15 cellular contexts compared by ENCODE assay signal in genomic region chr15:29451201-29451781, GRCh38.
DNase-seq lines count a peak whose midpoint lies in the region; ATAC-seq, FAIRE-seq and TF ChIP-seq lines count a peak whose summit lies in the region.
"Had no signal": no experiment of that assay in that cellular context is flagged by ENCODE, and none has a peak within 500 bp of the region (broad histone marks: within the 10 kb centered on the region; RNA-seq: fewer than 3 reads in every experiment).

No MANE protein-coding gene starts in this region.

- H3K27ac Mint-ChIP-seq in H9 = no peak overlapping the region
- H3K27ac Mint-ChIP-seq in WTC11 = no peak overlapping the region
- H3K27ac Mint-ChIP-seq in activated CD8-positive, alpha-beta T cell treated with anti-CD3 and anti-CD28 coated beads, Interleukin-2, amount 10 ng/mL, durations not matched to agents 7 days and 5 days = no peak overlapping the region
- H3K27ac Mint-ChIP-seq: T-helper 2 cell treated with Interferon-gamma antibody and Interleukin-4, amounts not matched to agents 5 μg/mL and 100 μg/mL, for 36 hours had no signal

- no peak overlapping the region for H3K4me3 Mint-ChIP-seq in H9
- H3K4me3 Mint-ChIP-seq in WTC11 = no peak overlapping the region
- no peak overlapping the region for H3K4me3 Mint-ChIP-seq in activated CD8-positive, alpha-beta T cell treated with anti-CD3 and anti-CD28 coated beads, Interleukin-2, amount 10 ng/mL, durations not matched to agents 7 days and 5 days
- H3K4me3 Mint-ChIP-seq: T-helper 2 cell treated with Interferon-gamma antibody and Interleukin-4, amounts not matched to agents 5 μg/mL and 100 μg/mL, for 36 hours had no signal

- intact Hi-C loops in kidney (cut with DNase I) = no loop called here

- H3K9me3 ChIP-seq in A549 (no peaks in the 10 kb centered on the region), H9 (ENCODE audit: control insufficient read depth, low read depth, low read length) (no peaks in the 10 kb centered on the region), kidney (ENCODE audit: control insufficient read depth in 1 of 2, low read length in 2 of 2) (no peaks in the 10 kb centered on the region)
- H3K9me3 ChIP-seq: esophagus muscularis mucosa, pancreas had no signal

- H3T11ph ChIP-seq in H9 (ENCODE audit: low read length) = no peak overlapping the region

- CTCF ChIA-PET in A549 (lab: Yijun Ruan, JAX) (interaction anchor here (0.6 to 1.9 kb wide), 11 partner anchors 11 to 592 kb away, joined by 3 to 10 read pairs (median 4); no protein-coding TSS in a partner anchor), WTC11 (lab: Charles Lee) (interaction anchor here (0.5 to 2.1 kb wide), 25 partner anchors 10 to 326 kb away, joined by 3 to 37 read pairs (median 4); a partner anchor contains a TSS)
- CTCF ChIA-PET in activated CD8-positive, alpha-beta T cell treated with anti-CD3 and anti-CD28 coated beads, Interleukin-2, amount 10 ng/mL, durations not matched to agents 7 days and 5 days (lab: Charles Lee) = no interaction called here

- no peaks in the 10 kb centered on the region for H3K23me2 ChIP-seq in H9 (ENCODE audit: insufficient read length, low read depth, low read length, poor library complexity, severe bottlenecking)

- H2BK12ac ChIP-seq in H9 (ENCODE audit: insufficient read length, low read depth, low read length) = no peak overlapping the region

- no peaks in the 10 kb centered on the region for H3K79me2 ChIP-seq in H9 (ENCODE audit: insufficient read depth, low read length)

- no peaks in the 10 kb centered on the region for H3K36me3 ChIP-seq in kidney (ENCODE audit: control insufficient read depth in 1 of 2, insufficient read depth in 2 of 2, low read length in 2 of 2)
- H3K36me3 ChIP-seq: esophagus muscularis mucosa, pancreas had no signal

- H2AFZ ChIP-seq in H9 (ENCODE audit: low read length) = no peak overlapping the region

- POLR2A ChIA-PET in A549 (lab: Yijun Ruan, JAX) (interaction anchor here (0.5 kb wide), 1 partner anchor 100 kb away, joined by 3 read pairs; no protein-coding TSS in a partner anchor), WTC11 (lab: Charles Lee) (no interaction called here)
- POLR2A ChIA-PET in activated CD8-positive, alpha-beta T cell treated with anti-CD3 and anti-CD28 coated beads, Interleukin-2, amount 10 ng/mL, durations not matched to agents 7 days and 5 days (lab: Charles Lee) = no interaction called here

- FAIRE-seq in A549 (lab: Jason Lieb, UNC) (no peak), kidney (lab: Jason Lieb, UNC) (no peak)
- FAIRE-seq: pancreas had no signal

- H4K8ac ChIP-seq in H9 (replicated peaks; ENCODE audit: insufficient read length, low read depth, low read length) = no peak overlapping the region

- WGBS in A549 (ENCODE audit: missing lambda C conversion rate) = 14% methylated on average over 18 of the region's 18 CpGs
- no CpG with 5 or more reads among the region's 18 CpGs for WGBS in H9 (ENCODE audit: extremely low coverage, insufficient read length, low lambda C conversion rate)

- no peak overlapping the region for H3K23ac ChIP-seq in H9 (ENCODE audit: insufficient read length, low read depth, low read length)

- no peak overlapping the region for H2BK15ac ChIP-seq in H9 (ENCODE audit: low read depth, low read length)

- H3K27me3 ChIP-seq in H9 (ENCODE audit: insufficient read depth, low read length) = no peaks in the 10 kb centered on the region
- H3K27me3 ChIP-seq: pancreas had no signal

- H3K9me3 Mint-ChIP-seq in H9 (peaks cover 2 to 3% of the 10 kb centered on the region in 2 experiments; a peak in 2 of 5 replicates), WTC11 (peaks cover 9% of the 10 kb centered on the region; the same call in 1 of the 2 replicates)
- no peaks in the 10 kb centered on the region for H3K9me3 Mint-ChIP-seq in activated CD8-positive, alpha-beta T cell treated with anti-CD3 and anti-CD28 coated beads, Interleukin-2, amount 10 ng/mL, durations not matched to agents 7 days and 5 days (ENCODE audit: insufficient read depth)
- H3K9me3 Mint-ChIP-seq: T-helper 2 cell treated with Interferon-gamma antibody and Interleukin-4, amounts not matched to agents 5 μg/mL and 100 μg/mL, for 36 hours had no signal

- peak; percentile 43 to 44 for DNase-seq in A549 (ENCODE audit: low read depth in 1 of 2, low spot score in 1 of 2)
- DNase-seq in H9 = peak; percentile 75
- peak; percentile 58 for DNase-seq in WTC11 (ENCODE audit: low spot score)
- no peak for DNase-seq in kidney
- DNase-seq in NCI-H226 = no peak
- DNase-seq in putamen (ENCODE audit: low spot score) = no peak
- no peak for DNase-seq in hepatic stellate cell (ENCODE audit: low spot score)
- DNase-seq in activated CD8-positive, alpha-beta T cell treated with anti-CD3 and anti-CD28 coated beads, Interleukin-2, amount 10 ng/mL, durations not matched to agents 7 days and 5 days = no peak
- DNase-seq: anterior cingulate cortex; left colon; pancreas; stimulated activated CD4-positive, alpha-beta T cell treated with anti-CD3 and anti-CD28 coated beads, Interleukin-4, amount 100 ng/mL, for 4 hours had no signal

- no peak overlapping the region for H2BK120ac ChIP-seq in H9 (ENCODE audit: low read depth, low read length, poor library complexity, severe bottlenecking)

- no peak overlapping the region for H3K14ac ChIP-seq in H9 (ENCODE audit: insufficient read depth, low read length)

- H3K4ac ChIP-seq in H9 (ENCODE audit: low read depth, low read length) = no peak overlapping the region

- no peak overlapping the region for H3K56ac ChIP-seq in H9 (ENCODE audit: insufficient read length, low read depth, low read length)

- H4K91ac ChIP-seq in H9 (ENCODE audit: insufficient read length, low read depth, low read length) = no peak overlapping the region

- H3K4me3 ChIP-seq in A549 (no peak overlapping the region), kidney (ENCODE audit: low read length in 2 of 2) (no peak overlapping the region)
- H3K4me3 ChIP-seq: esophagus muscularis mucosa, pancreas had no signal

- no peak overlapping the region for H3K18ac ChIP-seq in H9 (ENCODE audit: insufficient read length, low read depth, low read length)

- H3K4me1 Mint-ChIP-seq in H9 (peaks cover 14 to 18% of the 10 kb centered on the region in 2 experiments), WTC11 (peaks cover 32% of the 10 kb centered on the region)
- H3K4me1 Mint-ChIP-seq in activated CD8-positive, alpha-beta T cell treated with anti-CD3 and anti-CD28 coated beads, Interleukin-2, amount 10 ng/mL, durations not matched to agents 7 days and 5 days (ENCODE audit: low read depth) = peaks cover 19% of the 10 kb centered on the region

- no peak overlapping the region for H3K9ac ChIP-seq in H9 (ENCODE audit: extremely low read depth, insufficient read length, low read length)
- H3K9ac ChIP-seq in kidney (ENCODE audit: low read length in 2 of 2) = no peak overlapping the region

- no peaks in the 10 kb centered on the region for H4K20me1 ChIP-seq in H9 (ENCODE audit: control insufficient read depth, insufficient read depth, insufficient read length)

- no peak overlapping the region for H2AK5ac ChIP-seq in H9 (ENCODE audit: insufficient read length, low read length)

- no peak overlapping the region for H3K4me2 ChIP-seq in A549
- H3K4me2 ChIP-seq in H9 (ENCODE audit: insufficient read depth, insufficient read length, low read length) = no peak overlapping the region

- no peak for TF ChIP-seq POLR2A in A549 (IDR thresholded peaks at IDR 0.05; ENCODE audit: low read length)

- H3K27ac ChIP-seq in A549 = no peak overlapping the region
- H3K27ac ChIP-seq in H9 (ENCODE audit: insufficient read length, low read depth, low read length) = no peak overlapping the region
- H3K27ac ChIP-seq in kidney (ENCODE audit: low read depth in 2 of 2, low read length in 2 of 2) = no peak overlapping the region
- H3K27ac ChIP-seq: C4-2B, esophagus muscularis mucosa, pancreas had no signal

- H2BK5ac ChIP-seq in H9 (ENCODE audit: insufficient read length, low read length) = no peak overlapping the region

- H2BK20ac ChIP-seq in H9 (ENCODE audit: low read depth, low read length, poor library complexity, severe bottlenecking) = no peak overlapping the region

- H3K79me1 ChIP-seq in H9 (ENCODE audit: insufficient read depth, low read depth, low read length, poor library complexity, severe bottlenecking) = no peaks in the 10 kb centered on the region

- TF ChIP-seq RAD21 in A549 (conservative IDR thresholded peaks at IDR 0.05 in 1 of 2, IDR thresholded peaks at IDR 0.05 in 1 of 2) = peak; percentile 52 to 62

- TF ChIP-seq CTCF in A549 (IDR thresholded peaks at IDR 0.05) (peak; percentile 45), H9 (conservative IDR thresholded peaks at IDR 0.05) (peak; percentile 60), WTC11 (IDR thresholded peaks at IDR 0.05) (no peak), kidney (IDR thresholded peaks at IDR 0.05; ENCODE audit: borderline replicate concordance, extremely low read depth, insufficient read depth) (peak; percentile 7)

- ATAC-seq in A549 = peak; percentile 92 to 97
- ATAC-seq in WTC11 = peak; percentile 87
- no peak for ATAC-seq in activated CD8-positive, alpha-beta T cell treated with anti-CD3 and anti-CD28 coated beads, Interleukin-2, amount 10 ng/mL, durations not matched to agents 7 days and 5 days
- ATAC-seq: left colon had no signal

- TF ChIP-seq EP300 in A549 (IDR thresholded peaks at IDR 0.05) = no peak

- H3K27me3 Mint-ChIP-seq in H9 (ENCODE audit: low read depth) (no peaks in the 10 kb centered on the region; the same call in 1 of the 2 replicates), WTC11 (ENCODE audit: low read depth) (no peaks in the 10 kb centered on the region)
- peaks cover 3% of the 10 kb centered on the region for H3K27me3 Mint-ChIP-seq in activated CD8-positive, alpha-beta T cell treated with anti-CD3 and anti-CD28 coated beads, Interleukin-2, amount 10 ng/mL, durations not matched to agents 7 days and 5 days (ENCODE audit: low read depth)

- H3K36me3 Mint-ChIP-seq in H9 (ENCODE audit: insufficient read depth in 1 of 3, low read depth in 3 of 3) (peaks cover 0 to 4% (median 2%) of the 10 kb centered on the region in 3 experiments; a peak in 3 of 7 replicates), WTC11 (peaks cover 3% of the 10 kb centered on the region; the same call in 1 of the 2 replicates)
- H3K36me3 Mint-ChIP-seq in activated CD8-positive, alpha-beta T cell treated with anti-CD3 and anti-CD28 coated beads, Interleukin-2, amount 10 ng/mL, durations not matched to agents 7 days and 5 days (ENCODE audit: low read depth) = no peaks in the 10 kb centered on the region

- no peak overlapping the region for H4K5ac ChIP-seq in H9 (ENCODE audit: insufficient read length, low read depth, low read length)

- H3K4me1 ChIP-seq in A549 = no peaks in the 10 kb centered on the region
- H3K4me1 ChIP-seq in H9 (ENCODE audit: insufficient read depth, low read length) = peaks cover 3% of the 10 kb centered on the region; the same call in 1 of the 2 replicates
- no peaks in the 10 kb centered on the region for H3K4me1 ChIP-seq in kidney (ENCODE audit: control insufficient read depth in 1 of 2, insufficient read depth in 1 of 2, low read depth in 1 of 2, low read length in 2 of 2)
- H3K4me1 ChIP-seq: pancreas had no signal

TF ChIP-seq in A549, 52 proteins besides CTCF, POLR2A, EP300 and RAD21 (continues in another document):
- TF ChIP-seq SREBF2 (IDR thresholded peaks at IDR 0.05) = no peak

TF ChIP-seq in WTC11, 78 proteins besides CTCF, POLR2A, EP300 and RAD21:
- TF ChIP-seq ZNF121 (CRISPR knock-in tag; IDR thresholded peaks at IDR 0.05) = 0 out of 2 replicates have a peak, but pooled peaks have one; percentile 4
- no peak for TF ChIP-seq PRRX2 (CRISPR knock-in tag; IDR thresholded peaks at IDR 0.05)
TF ChIP-seq in WTC11: peak in this region for 1.

Comparison
In these comparisons a context has a peak if more than half of its experiments do, and no peak if none do; other contexts are left out.
1. DNase-seq: peak in A549 (2 of 2), H9 (single experiment) and WTC11 (single experiment); none in kidney (single experiment), NCI-H226 (single experiment), putamen (single experiment), hepatic stellate cell (single experiment) and activated CD8-positive, alpha-beta T cell treated with anti-CD3 and anti-CD28 coated beads, Interleukin-2, amount 10 ng/mL, durations not matched to agents 7 days and 5 days (single experiment).
2. Of the 8 proteins assayed by ChIP-seq in both WTC11 and A549: peak only in WTC11: none; only in A549: CTCF; in both: none; in neither: 7.